1 cellular context compared by ENCODE assay signal in genomic region chr7:73851410-73852338, GRCh38.
TF ChIP-seq lines count a peak whose summit lies in the region.

No MANE protein-coding gene starts in this region.

TF ChIP-seq in endothelial cell of umbilical vein, 7 proteins besides CTCF, POLR2A, EP300 and RAD21 (continued from another document):
- TF ChIP-seq EZH2 (IDR thresholded peaks at IDR 0.05; ENCODE audit: borderline replicate concordance, low read depth, low read length, severe bottlenecking) (no peak), POLR2AphosphoS5 (IDR thresholded peaks at IDR 0.05; ENCODE audit: insufficient read depth, low read depth, low read length) (peak; percentile 76), MAX (IDR thresholded peaks at IDR 0.05; ENCODE audit: insufficient read depth, insufficient read length) (peak; percentile 95), JUN (IDR thresholded peaks at IDR 0.05; ENCODE audit: borderline replicate concordance, insufficient read depth, insufficient read length, low read depth) (peak; percentile 98)
